ENCODE assay signal across 17 cellular contexts in genomic region chr11:69874178-69874983, GRCh38. TPM values are rescaled to one million over a fixed set of nuclear protein-coding genes. Genes with fewer than 3 reads are reported as not detected.
DNase-seq lines count a peak whose midpoint lies in the region; ATAC-seq and TF ChIP-seq lines count a peak whose summit lies in the region.
"Had no signal": no experiment of that assay in that cellular context is flagged by ENCODE, and none has a peak within 500 bp of the region (broad histone marks: within the 10 kb centered on the region; RNA-seq: fewer than 3 reads in every experiment).

No MANE protein-coding gene starts in this region.

- TF ChIP-seq EP300 in suprapubic skin (IDR thresholded peaks at IDR 0.05): no peak

- intact Hi-C loops in natural killer cell (cut with micrococcal nuclease): no loop called here

- H3K36me3 ChIP-seq in suprapubic skin: no peaks in the 10 kb centered on the region
- H3K36me3 ChIP-seq: BLaER1 had no signal

- no peak overlapping the region for H3K27ac ChIP-seq in suprapubic skin
- H3K27ac ChIP-seq: BLaER1 had no signal

- H3K4me3 ChIP-seq in suprapubic skin: no peak overlapping the region
- H3K4me3 ChIP-seq: BLaER1 had no signal

- H3K4me1 Mint-ChIP-seq in chondrocyte (ENCODE audit: low read depth): no peaks in the 10 kb centered on the region
- peaks cover 0 to 4% of the 10 kb centered on the region in 2 donors for H3K4me1 Mint-ChIP-seq in natural killer cell
- H3K4me1 Mint-ChIP-seq: CD8-positive, alpha-beta memory T cell had no signal

- no peaks in the 10 kb centered on the region for H3K27me3 ChIP-seq in suprapubic skin

- H3K4me1 ChIP-seq in suprapubic skin: no peaks in the 10 kb centered on the region
- H3K4me1 ChIP-seq: BLaER1 had no signal

- no peak for ATAC-seq in activated CD4-positive, CD25-positive, alpha-beta regulatory T cell treated with anti-CD3 and anti-CD28 coated beads, Interleukin-2, amount 50 U/mL, for 24 hours
- ATAC-seq in natural killer cell (no peak), GM18907 (IDR thresholded peaks at IDR 0.05; ENCODE audit: unreplicated experiment) (no peak), GM19397 (IDR thresholded peaks at IDR 0.05; ENCODE audit: unreplicated experiment) (no peak)

- H3K36me3 Mint-ChIP-seq in chondrocyte (ENCODE audit: low read depth) (peaks cover 4% of the 10 kb centered on the region), natural killer cell (no peaks in the 10 kb centered on the region)
- H3K36me3 Mint-ChIP-seq: CD8-positive, alpha-beta memory T cell had no signal

- H3K27ac Mint-ChIP-seq in chondrocyte (ENCODE audit: unreplicated experiment) (no peak overlapping the region), natural killer cell (no peak overlapping the region)

- DNase-seq in activated CD4-positive, CD25-positive, alpha-beta regulatory T cell treated with anti-CD3 and anti-CD28 coated beads, Interleukin-2, amount 50 U/mL, for 72 hours: peak; percentile 15
- DNase-seq in chondrocyte (ENCODE audit: low spot score) (peak; percentile 61), natural killer cell (peak; percentile 8), suprapubic skin (ENCODE audit: low spot score in 2 of 2) (peak; percentile 44 to 63), HT-29 (ENCODE audit: low spot score) (no peak)
- DNase-seq: 8988T; CD8-positive, alpha-beta memory T cell; EL; HCEC 1CT; NCI-H1417 treated with DMSO at 0.1 percent for 48 hours; NCI-H2029; NCI-H510A; NCI-H82 had no signal

- TF ChIP-seq CTCF in chondrocyte (IDR thresholded peaks at IDR 0.05) (no peak), natural killer cell (IDR thresholded peaks at IDR 0.05) (no peak), suprapubic skin (IDR thresholded peaks at IDR 0.05) (no peak)

- peaks cover 22% of the 10 kb centered on the region for H3K27me3 Mint-ChIP-seq in chondrocyte (ENCODE audit: low read depth)
- H3K27me3 Mint-ChIP-seq in natural killer cell (ENCODE audit: low read depth in 2 of 2): peaks cover 2 to 3% of the 10 kb centered on the region in 2 donors

- WGBS in suprapubic skin: 87% methylated on average over 10 of the region's 22 CpGs

- peaks cover 4% of the 10 kb centered on the region for H3K9me3 Mint-ChIP-seq in chondrocyte (ENCODE audit: low read depth)
- H3K9me3 Mint-ChIP-seq in natural killer cell: no peaks in the 10 kb centered on the region
- H3K9me3 Mint-ChIP-seq: CD8-positive, alpha-beta memory T cell had no signal

- TF ChIP-seq POLR2A in suprapubic skin (IDR thresholded peaks at IDR 0.05): no peak

- H3K4me3 Mint-ChIP-seq in chondrocyte (ENCODE audit: unreplicated experiment) (no peak overlapping the region), natural killer cell (no peak overlapping the region)
- H3K4me3 Mint-ChIP-seq: CD8-positive, alpha-beta memory T cell had no signal

- no peaks in the 10 kb centered on the region for H3K9me3 ChIP-seq in suprapubic skin
- H3K9me3 ChIP-seq: BLaER1 had no signal

RNA-seq across cellular contexts. Expression of gene FGF3, which starts 55.2 kb away (rescaled TPM):
- total RNA-seq in chondrocyte (not detected in 3 replicates), natural killer cell (not detected), suprapubic skin (not detected)
- total RNA-seq in HT-29 (2014; rRNA removed; shearing (Covaris generic)): 0.41 TPM in 1 of 2 replicates, not detected in the other
- total RNA-seq: CD8-positive, alpha-beta memory T cell had no signal
